ENCODE assay signal across 8 cellular contexts in genomic region chr9:127734747-127735529, GRCh38. TPM values are rescaled to one million over a fixed set of nuclear protein-coding genes. Genes with fewer than 3 reads are reported as not detected.
DNase-seq lines count a peak whose midpoint lies in the region; ATAC-seq and TF ChIP-seq lines count a peak whose summit lies in the region.

TSS of gene TOR2A (minus strand) at chr9:127735294. CDS start at chr9:127735270, 24 bp downstream.

- peak within 1 kb of the TSS; percentile 73 for H3K27ac ChIP-seq in CD4-positive, alpha-beta T cell (ENCODE audit: low read depth, low read length)
- H3K27ac ChIP-seq in right lobe of liver: peak within 1 kb of the TSS; percentile 63 to 90 (median 86)

- no peaks in the 10 kb centered on the region for H3K27me3 Mint-ChIP-seq in CD4-positive, alpha-beta T cell

- peaks cover 0 to 6% (median 3%) of the 10 kb centered on the region in 4 donors for H3K4me1 ChIP-seq in right lobe of liver

- peak; percentile 81 for TF ChIP-seq CTCF in CD4-positive, alpha-beta T cell (IDR thresholded peaks at IDR 0.05)
- TF ChIP-seq CTCF in right lobe of liver (IDR thresholded peaks at IDR 0.05): peak; percentile 92 to 98 (median 94)

- no peaks in the 10 kb centered on the region for H3K36me3 ChIP-seq in right lobe of liver

- peak; percentile 92 for TF ChIP-seq POLR2A in right lobe of liver (IDR thresholded peaks at IDR 0.05)

- peak within 1 kb of the TSS; percentile 99 for H3K4me3 Mint-ChIP-seq in CD4-positive, alpha-beta T cell

- WGBS in right lobe of liver (ENCODE audit: insufficient coverage, low coverage, low lambda C conversion rate, missing lambda C conversion rate): under 1% methylated on average over 28 of the region's 76 CpGs

- peaks cover 27% of the 10 kb centered on the region for H3K36me3 Mint-ChIP-seq in CD4-positive, alpha-beta T cell (ENCODE audit: low read depth)

- peaks cover 16% of the 10 kb centered on the region for H3K4me1 Mint-ChIP-seq in CD4-positive, alpha-beta T cell (ENCODE audit: low read depth)

- POLR2A ChIA-PET in CD4-positive, alpha-beta T cell (lab: Charles Lee): interaction anchor here (0.6 to 2.3 kb wide), 19 partner anchors 15 to 541 kb away, joined by 3 to 40 read pairs (median 6); partner anchors contain the start of genes CDK9, GOLGA2, LRSAM1 and PIP5KL1

- no peaks in the 10 kb centered on the region for H3K27me3 ChIP-seq in CD4-positive, alpha-beta T cell (ENCODE audit: control insufficient read depth, insufficient read depth, low read length)
- H3K27me3 ChIP-seq in right lobe of liver: no peaks in the 10 kb centered on the region

- peak within 1 kb of the TSS; percentile 79 to 89 (median 87) for H3K4me3 ChIP-seq in right lobe of liver

- H3K27ac Mint-ChIP-seq in CD4-positive, alpha-beta T cell: peak within 1 kb of the TSS; percentile 83

- DNase-seq in CD4-positive, alpha-beta T cell: peak; percentile 97 to 99 (median 98)
- DNase-seq in NCI-H774 (lab: John Stamatoyannopoulos, UW): peak; percentile 99
- peak; percentile 97 for DNase-seq in activated CD4-positive, alpha-beta T cell treated with anti-CD3 and anti-CD28 coated beads, Interleukin-2, amount 50 U/mL, for 4 hours
- peak; percentile 94 to 99 for DNase-seq in dermis microvascular lymphatic vessel endothelial cell (ENCODE audit: low read depth in 2 of 2)
- peak; percentile 98 for DNase-seq in right lobe of liver
- peak; percentile 95 to 97 for DNase-seq in stimulated activated CD4-positive, alpha-beta T cell treated with anti-CD3 and anti-CD28 coated beads, Interleukin-4, amount 100 ng/mL, for 4 hours

- H3K9me3 Mint-ChIP-seq in CD4-positive, alpha-beta T cell: no peaks in the 10 kb centered on the region

- CTCF ChIA-PET in CD4-positive, alpha-beta T cell (lab: Charles Lee): interaction anchor here (0.6 to 3.2 kb wide), 48 partner anchors 11 to 332 kb away, joined by 3 to 43 read pairs (median 5); partner anchors contain the start of genes CDK9, FPGS, NAIF1 and PTRH1

- no peaks in the 10 kb centered on the region for H3K9me3 ChIP-seq in CD4-positive, alpha-beta T cell (ENCODE audit: control insufficient read depth, low read length)
- H3K9me3 ChIP-seq in right lobe of liver: no peaks in the 10 kb centered on the region

- ATAC-seq in CD4-positive, alpha-beta T cell (ENCODE audit: poor library complexity): peak; percentile 93
- peak; percentile 82 for ATAC-seq in GM19397 (IDR thresholded peaks at IDR 0.05; ENCODE audit: unreplicated experiment)
- peak; percentile 81 for ATAC-seq in HG03571 (IDR thresholded peaks at IDR 0.05; ENCODE audit: unreplicated experiment)
- peak; percentile 95 to 98 (median 96) for ATAC-seq in right lobe of liver

- intact Hi-C loops in CD4-positive, alpha-beta T cell (cut with DNase I, micrococcal nuclease): loop anchor here (1.0 to 10.0 kb wide), 12 partner anchors 36 to 794 kb away; partner anchors contain the start of genes ST6GALNAC4 (in 1 of the 2) and STXBP1 (in 1 of the 2)
- intact Hi-C loops in right lobe of liver (cut with DNase I): loop anchor here (5.0 to 10.0 kb wide), 4 partner anchors 140 to 187 kb away; partner anchors contain the start of gene AK1 (in 1 of the 2)

RNA-seq across cellular contexts. Expression of gene TOR2A, which starts in this region (rescaled TPM):
- total RNA-seq in CD4-positive, alpha-beta T cell: 1 to 10 TPM; 7.6 to 8.2 TPM
- total RNA-seq in dermis microvascular lymphatic vessel endothelial cell (5.3 and 7.6 TPM in 2 replicates), right lobe of liver (10 to 100 TPM in 2 of 6 experiments, 1 to 10 TPM in 4; 6.1 to 15.3 (median 7.7) TPM)

Comparison
In these comparisons a context has a peak if more than half of its experiments do, and no peak if none do; other contexts are left out.
1. Peak in every context shown above with its lines: DNase-seq, ATAC-seq, H3K4me3 ChIP-seq and H3K27ac ChIP-seq.